Comparison of ENCODE assay signal across 21 cellular contexts in genomic region chrX:66672106-66672505, GRCh38. TPM values are rescaled to one million over a fixed set of nuclear protein-coding genes. Genes with fewer than 3 reads are reported as not detected.
"Had no signal": no experiment of that assay in that cellular context is flagged by ENCODE, and none has a peak within 500 bp of the region (broad histone marks: within the 10 kb centered on the region; RNA-seq: fewer than 3 reads in every experiment).

No MANE protein-coding gene starts in this region.

- H3K27ac Mint-ChIP-seq: activated CD4-positive, alpha-beta T cell treated with anti-CD3 and anti-CD28 coated beads, Interleukin-2, amount 10 ng/mL, durations not matched to agents 7 days and 5 days; activated CD8-positive, alpha-beta T cell treated with anti-CD3 and anti-CD28 coated beads, Interleukin-2, amount 10 ng/mL, durations not matched to agents 7 days and 5 days; activated naive CD4-positive, alpha-beta T cell treated with anti-CD3 and anti-CD28 coated beads, Interleukin-2, amount 50 U/mL, for 24 hours; activated T-helper 1 cell treated with anti-CD3 and anti-CD28 coated beads, Interleukin-12 subunit alpha, Interleukin-12 subunit beta, Interleukin-2, Interleukin-4 antibody, amounts not matched to agents 30 ng/mL and 10 ng/mL and 1 ng/mL, durations not matched to agents 14 hours and 24 hours and 36 hours; immature natural killer cell; memory B cell; nephron progenitor cell had no signal

- H3K4me1 ChIP-seq: colonic mucosa, esophagus squamous epithelium, pancreas, thyroid gland had no signal

- H3K9me3 Mint-ChIP-seq: activated CD4-positive, alpha-beta T cell treated with anti-CD3 and anti-CD28 coated beads, Interleukin-2, amount 10 ng/mL, durations not matched to agents 7 days and 5 days; activated naive CD4-positive, alpha-beta T cell treated with anti-CD3 and anti-CD28 coated beads, Interleukin-2, amount 50 U/mL, for 24 hours; activated T-helper 1 cell treated with anti-CD3 and anti-CD28 coated beads, Interleukin-12 subunit alpha, Interleukin-12 subunit beta, Interleukin-2, Interleukin-4 antibody, amounts not matched to agents 30 ng/mL and 10 ng/mL and 1 ng/mL, durations not matched to agents 14 hours and 24 hours and 36 hours had no signal

- H3K27me3 Mint-ChIP-seq: activated CD4-positive, alpha-beta T cell treated with anti-CD3 and anti-CD28 coated beads, Interleukin-2, amount 10 ng/mL, durations not matched to agents 7 days and 5 days; activated naive CD4-positive, alpha-beta T cell treated with anti-CD3 and anti-CD28 coated beads, Interleukin-2, amount 50 U/mL, for 24 hours had no signal

- H3K4me1 Mint-ChIP-seq: activated CD4-positive, alpha-beta T cell treated with anti-CD3 and anti-CD28 coated beads, Interleukin-2, amount 10 ng/mL, durations not matched to agents 7 days and 5 days; activated naive CD4-positive, alpha-beta T cell treated with anti-CD3 and anti-CD28 coated beads, Interleukin-2, amount 50 U/mL, for 24 hours; immature natural killer cell; nephron progenitor cell had no signal

- H3K36me3 Mint-ChIP-seq: activated naive CD4-positive, alpha-beta T cell treated with anti-CD3 and anti-CD28 coated beads, Interleukin-2, amount 50 U/mL, for 24 hours; immature natural killer cell; memory B cell had no signal

- H3K4me3 Mint-ChIP-seq: activated CD4-positive, alpha-beta T cell treated with anti-CD3 and anti-CD28 coated beads, Interleukin-2, amount 10 ng/mL, durations not matched to agents 7 days and 5 days; activated CD8-positive, alpha-beta T cell treated with anti-CD3 and anti-CD28 coated beads, Interleukin-2, amount 10 ng/mL, durations not matched to agents 7 days and 5 days; activated naive CD4-positive, alpha-beta T cell treated with anti-CD3 and anti-CD28 coated beads, Interleukin-2, amount 50 U/mL, for 24 hours; activated T-helper 1 cell treated with anti-CD3 and anti-CD28 coated beads, Interleukin-12 subunit alpha, Interleukin-12 subunit beta, Interleukin-2, Interleukin-4 antibody, amounts not matched to agents 30 ng/mL and 10 ng/mL and 1 ng/mL, durations not matched to agents 14 hours and 24 hours and 36 hours; immature natural killer cell; memory B cell; nephron progenitor cell had no signal

- H3K9me3 ChIP-seq: colonic mucosa, esophagus squamous epithelium, pancreas, thyroid gland had no signal

- H3K27me3 ChIP-seq: colonic mucosa, esophagus squamous epithelium, pancreas, thyroid gland had no signal

- DNase-seq: activated CD4-positive, alpha-beta T cell treated with anti-CD3 and anti-CD28 coated beads, Interleukin-2, amount 10 ng/mL, durations not matched to agents 7 days and 5 days; activated CD4-positive, CD25-positive, alpha-beta regulatory T cell treated with anti-CD3 and anti-CD28 coated beads, Interleukin-2, amount 50 U/mL, for 72 hours; activated CD8-positive, alpha-beta T cell treated with anti-CD3 and anti-CD28 coated beads, Interleukin-2, amount 10 ng/mL, durations not matched to agents 7 days and 5 days; activated gamma-delta T cell treated with Interleukin-2 at 50 U/mL for 16 hours; aorta; colonic mucosa; dorsolateral prefrontal cortex; esophagus squamous epithelium; immature natural killer cell; left ventricle myocardium superior; nephron progenitor cell; pancreas; right cardiac atrium; stimulated activated CD4-positive, alpha-beta T cell treated with anti-CD3 and anti-CD28 coated beads, Interleukin-12 subunit alpha, Interleukin-12 subunit beta, amount 100 ng/mL, for 4 hours; stimulated activated CD4-positive, alpha-beta T cell treated with anti-CD3 and anti-CD28 coated beads, Interleukin-4, amount 100 ng/mL, for 4 hours; stimulated activated naive CD8-positive, alpha-beta T cell treated with anti-CD3 and anti-CD28 coated beads, Interleukin-15, Interleukin-2, amounts not matched to agents 100 U/mL and 50 U/mL, for 24 hours; thyroid gland; WERI-Rb-1 had no signal

- H3K27ac ChIP-seq: colonic mucosa, dorsolateral prefrontal cortex, esophagus squamous epithelium, pancreas, thyroid gland, WERI-Rb-1 had no signal

- H3K4me3 ChIP-seq: colonic mucosa, dorsolateral prefrontal cortex, esophagus squamous epithelium, pancreas, thyroid gland had no signal

- H3K36me3 ChIP-seq: colonic mucosa, esophagus squamous epithelium, pancreas, thyroid gland, WERI-Rb-1 had no signal

RNA-seq across cellular contexts. Expression of gene EDA2R, which starts 33.2 kb away (rescaled TPM):
- polyA plus RNA-seq: immature natural killer cell had no signal
